In genomic region chr22:20456064-20456721, GRCh38 we compare ENCODE assay signal across 8 cellular contexts. TPM values are rescaled to one million over a fixed set of nuclear protein-coding genes. Genes with fewer than 3 reads are reported as not detected.
DNase-seq lines count a peak whose midpoint lies in the region; TF ChIP-seq lines count a peak whose summit lies in the region.

No MANE protein-coding gene starts in this region.

- intact Hi-C loops in ovary (cut with DNase I) = loop anchor here (1.0 to 5.0 kb wide), 3 partner anchors 34 to 39 kb away; no protein-coding TSS in a partner anchor

- 10 to 15% (median 13%) methylated on average over 6 of the region's 6 CpGs for WGBS in ovary, 3 donors
- 14 to 16% methylated on average over 6 of the region's 6 CpGs for WGBS in tibial nerve, 2 donors

- TF ChIP-seq CTCF in GM12864 (IDR thresholded peaks at IDR 0.05; ENCODE audit: low read depth, low read length, missing control alignments) (peak; percentile 97), LNCAP (IDR thresholded peaks at IDR 0.05) (peak; percentile 79), ovary (IDR thresholded peaks at IDR 0.05) (peak; percentile 61 to 77 (median 72)), tibial nerve (IDR thresholded peaks at IDR 0.05) (peak; percentile 81 to 93 (median 90))

- H3K9me3 ChIP-seq in SJSA1 (replicated peaks) = no peaks in the 10 kb centered on the region
- no peaks in the 10 kb centered on the region for H3K9me3 ChIP-seq in ovary
- no peaks in the 10 kb centered on the region for H3K9me3 ChIP-seq in tibial nerve

- H3K27ac ChIP-seq in SJSA1 (no peak overlapping the region), ovary (no peak overlapping the region), tibial nerve (peak overlapping the region in 1 of 4 donors; percentile 8)

- H3K4me1 ChIP-seq in SJSA1 (replicated peaks) (peaks cover 10% of the 10 kb centered on the region), ovary (ENCODE audit: insufficient read depth) (peaks cover 4% of the 10 kb centered on the region), tibial nerve (peaks cover 0 to 28% (median 3%) of the 10 kb centered on the region in 4 donors)

- H3K27me3 ChIP-seq in SJSA1 (replicated peaks) = no peaks in the 10 kb centered on the region
- H3K27me3 ChIP-seq in ovary = no peaks in the 10 kb centered on the region
- H3K27me3 ChIP-seq in tibial nerve = no peaks in the 10 kb centered on the region

- H3K36me3 ChIP-seq in SJSA1 = peaks cover 13% of the 10 kb centered on the region; the same call in 1 of the 2 replicates
- no peaks in the 10 kb centered on the region for H3K36me3 ChIP-seq in ovary
- H3K36me3 ChIP-seq in tibial nerve = peaks cover 0 to 45% (median 0%) of the 10 kb centered on the region in 3 donors

- DNase-seq in GM12864 (ENCODE audit: low read depth) (peak; percentile 56), SJSA1 (ENCODE audit: low read depth in 1 of 2, low spot score in 2 of 2) (peak; percentile 64 to 81), glomerular visceral epithelial cell (ENCODE audit: extremely low spot score) (peak; percentile 78), ovary (peak; percentile 75 to 80 (median 76)), tibial nerve (ENCODE audit: low spot score in 2 of 2) (peak; percentile 44 to 67), GF-D8 (lab: John Stamatoyannopoulos, UW) (no peak)
- DNase-seq in activated naive CD4-positive, alpha-beta T cell treated with Interleukin-2 at 50 U/mL for 16 hours = peak; percentile 77

- H3K4me3 ChIP-seq in GM12864 (ENCODE audit: low read depth, low read length) (no peak overlapping the region), SJSA1 (no peak overlapping the region), ovary (no peak overlapping the region), tibial nerve (no peak overlapping the region)

- TF ChIP-seq POLR2A in ovary (IDR thresholded peaks at IDR 0.05) (no peak), tibial nerve (IDR thresholded peaks at IDR 0.05) (no peak)

- no peak for TF ChIP-seq EP300 in ovary (IDR thresholded peaks at IDR 0.05)
- TF ChIP-seq EP300 in tibial nerve (IDR thresholded peaks at IDR 0.05) = no peak

RNA-seq across cellular contexts. Expression of gene SCARF2, which starts 18.6 kb away (rescaled TPM):
- 50.5 and 56.5 TPM in 2 replicates for total RNA-seq in SJSA1 (2014; rRNA removed; shearing (Covaris generic))
- total RNA-seq in ovary (10 to 100 TPM; 16.5 to 44.6 (median 30.0) TPM), tibial nerve (10 to 100 TPM; 28.4 to 72.0 (median 53.1) TPM)
- polyA plus RNA-seq in ovary = 10 to 100 TPM in 1 of 2 donors, 1 to 10 TPM in 1; 2.1 to 14.1 TPM

RNA-seq across cellular contexts. Expression of gene KLHL22, which starts 39.4 kb away (rescaled TPM):
- 13.0 and 24.2 TPM in 2 replicates for total RNA-seq in SJSA1 (2014; rRNA removed; shearing (Covaris generic))
- total RNA-seq in ovary = 10 to 100 TPM; 24.6 to 42.9 (median 28.7) TPM
- 10 to 100 TPM; 26.9 to 30.7 TPM for polyA plus RNA-seq in ovary
- 10 to 100 TPM; 31.6 to 50.4 (median 41.4) TPM for total RNA-seq in tibial nerve

RNA-seq across cellular contexts. Expression of gene MED15, which starts 51.2 kb away (rescaled TPM):
- 17.7 and 40.2 TPM in 2 replicates for total RNA-seq in SJSA1 (2014; rRNA removed; shearing (Covaris generic))
- total RNA-seq in ovary = 10 to 100 TPM; 21.9 to 79.3 (median 69.5) TPM
- polyA plus RNA-seq in ovary = 10 to 100 TPM; 23.6 to 40.1 TPM
- 100 to 1,000 TPM in 2 of 4 donors, 10 to 100 TPM in 2; 49.2 to 147 (median 102) TPM for total RNA-seq in tibial nerve
